ENCODE assay signal across 27 cellular contexts in the genomic region with DNA sequence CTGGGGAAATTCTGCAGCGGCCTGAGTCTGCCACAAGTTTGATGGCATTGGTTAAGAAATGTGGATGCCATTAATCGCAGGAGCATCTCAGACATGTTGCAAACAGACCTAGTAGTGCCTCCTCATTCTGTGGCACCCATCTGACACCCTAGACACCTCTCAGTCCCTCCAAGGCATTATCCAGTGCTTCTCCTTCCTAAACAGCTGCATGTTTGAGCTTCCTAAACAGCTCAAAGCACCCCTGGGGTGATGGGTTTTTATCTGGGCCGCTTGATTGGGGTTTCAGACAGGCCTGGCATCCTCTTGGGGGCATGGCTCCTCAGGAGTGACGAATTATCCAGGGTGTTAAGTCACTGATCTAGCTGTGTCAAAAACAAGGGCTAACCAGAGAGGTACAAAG. TPM values are rescaled to one million over a fixed set of nuclear protein-coding genes. Genes with fewer than 3 reads are reported as not detected.
A peak's percentile ranks its signal among the peaks of the same experiment; 100 is the strongest.
DNase-seq lines count a peak whose midpoint lies in the region; ATAC-seq, FAIRE-seq and TF ChIP-seq lines count a peak whose summit lies in the region.
"Had no signal": no experiment of that assay in that cellular context is flagged by ENCODE, and none has a peak within 500 bp of the region (broad histone marks: within the 10 kb centered on the region; RNA-seq: fewer than 3 reads in every experiment).

No MANE protein-coding gene starts in this region.

- no peaks in the 10 kb centered on the region for H3K9me3 ChIP-seq in T-helper 17 cell (ENCODE audit: control insufficient read depth, low read length, poor library complexity, severe bottlenecking)
- H3K9me3 ChIP-seq: heart left ventricle, left lung, testis had no signal

- H3K4me1 Mint-ChIP-seq in CD14-positive monocyte: peaks cover 28% of the 10 kb centered on the region
- H3K4me1 Mint-ChIP-seq in T-helper 17 cell: peaks cover 28% of the 10 kb centered on the region
- H3K4me1 Mint-ChIP-seq in nephron progenitor cell: peaks cover 81% of the 10 kb centered on the region
- no peaks in the 10 kb centered on the region for H3K4me1 Mint-ChIP-seq in Calu3 (ENCODE audit: low read depth, unreplicated experiment)
- H3K4me1 Mint-ChIP-seq in activated CD8-positive, alpha-beta T cell treated with anti-CD3 and anti-CD28 coated beads for 36 hours (ENCODE audit: low read depth): peaks cover 25% of the 10 kb centered on the region

- FAIRE-seq in GM18507 (lab: Jason Lieb, UNC): peak; percentile 75

- DNase-seq in CD14-positive monocyte (ENCODE audit: low spot score): peak; percentile 21
- DNase-seq in GM18507 (ENCODE audit: extremely low spot score, insufficient read length, low read depth): no peak
- no peak for DNase-seq in T-helper 17 cell
- no peak for DNase-seq in nephron progenitor cell
- no peak for DNase-seq in GM03348 (ENCODE audit: low spot score)
- DNase-seq in Calu3: no peak
- DNase-seq in activated CD8-positive, alpha-beta T cell treated with anti-CD3 and anti-CD28 coated beads for 36 hours: no peak
- DNase-seq: activated CD4-positive, alpha-beta T cell treated with anti-CD3 and anti-CD28 coated beads for 1 hour; activated naive CD4-positive, alpha-beta T cell treated with Interleukin-2 at 50 U/mL for 16 hours; activated T-cell treated with anti-CD3 and anti-CD28 coated beads, Interleukin-2, amount 50 U/mL, for 48 hours; caudate nucleus; CD4-positive, alpha-beta memory T cell; DMS53; GM23248; midbrain; NCI-H1048; NCI-H1930; NCI-H2227 treated with DMSO at 0.1 percent for 48 hours; SHP77; stimulated activated CD4-positive, alpha-beta T cell treated with anti-CD3 and anti-CD28 coated beads, Interleukin-1b, Interleukin-23, amount 100 ng/mL, for 48 hours; testis had no signal

- H3K27me3 Mint-ChIP-seq in CD14-positive monocyte (ENCODE audit: low read depth in 3 of 3) (peaks cover 32 to 43% (median 40%) of the 10 kb centered on the region in 3 donors), T-helper 17 cell (peaks cover 39% of the 10 kb centered on the region), nephron progenitor cell (ENCODE audit: low read depth, poor library complexity) (peaks cover 4% of the 10 kb centered on the region), Calu3 (ENCODE audit: unreplicated experiment) (peaks cover 73% of the 10 kb centered on the region)
- H3K27me3 Mint-ChIP-seq in activated CD8-positive, alpha-beta T cell treated with anti-CD3 and anti-CD28 coated beads for 36 hours: peaks cover 51% of the 10 kb centered on the region

- intact Hi-C loops in CD14-positive monocyte (cut with micrococcal nuclease): no loop called here
- intact Hi-C loops in Calu3 (cut with micrococcal nuclease; ENCODE audit: unreplicated experiment): loop anchor here (2.0 kb wide), 1 partner anchor 41 kb away; no protein-coding TSS in a partner anchor
- intact Hi-C loops in activated CD8-positive, alpha-beta T cell treated with anti-CD3 and anti-CD28 coated beads for 36 hours (cut with micrococcal nuclease): no loop called here

- H3K27ac Mint-ChIP-seq in CD14-positive monocyte: no peak overlapping the region
- no peak overlapping the region for H3K27ac Mint-ChIP-seq in T-helper 17 cell
- H3K27ac Mint-ChIP-seq in nephron progenitor cell: peak overlapping the region; percentile 56
- H3K27ac Mint-ChIP-seq in Calu3 (ENCODE audit: unreplicated experiment): no peak overlapping the region
- no peak overlapping the region for H3K27ac Mint-ChIP-seq in activated CD8-positive, alpha-beta T cell treated with anti-CD3 and anti-CD28 coated beads for 36 hours

- CTCF ChIA-PET in Calu3 (lab: Charles Lee): no interaction called here
- CTCF ChIA-PET in activated CD8-positive, alpha-beta T cell treated with anti-CD3 and anti-CD28 coated beads for 36 hours (lab: Charles Lee): interaction anchor here (1.6 to 4.1 kb wide), 4 partner anchors 42 to 124 kb away, joined by 4 to 19 read pairs (median 8); no protein-coding TSS in a partner anchor

- ATAC-seq in T-helper 17 cell (no peak), HG03442 (IDR thresholded peaks at IDR 0.05; ENCODE audit: unreplicated experiment) (no peak)
- ATAC-seq in activated CD8-positive, alpha-beta T cell treated with anti-CD3 and anti-CD28 coated beads for 36 hours: no peak
- ATAC-seq: heart left ventricle; left lung; stimulated activated effector memory CD8-positive, alpha-beta T cell treated with anti-CD3 and anti-CD28 coated beads, Interleukin-12 subunit alpha, Interleukin-12 subunit beta, amount 100 ng/mL, for 72 hours had no signal

- H3K9me3 Mint-ChIP-seq in CD14-positive monocyte (peaks cover 0 to 6% (median 0%) of the 10 kb centered on the region in 7 donors), nephron progenitor cell (no peaks in the 10 kb centered on the region), Calu3 (ENCODE audit: low read depth, unreplicated experiment) (no peaks in the 10 kb centered on the region)
- H3K9me3 Mint-ChIP-seq in activated CD8-positive, alpha-beta T cell treated with anti-CD3 and anti-CD28 coated beads for 36 hours: no peaks in the 10 kb centered on the region
- H3K9me3 Mint-ChIP-seq: CD4-positive, alpha-beta memory T cell; stimulated activated effector memory CD8-positive, alpha-beta T cell treated with anti-CD3 and anti-CD28 coated beads, Interleukin-12 subunit alpha, Interleukin-12 subunit beta, amount 100 ng/mL, for 72 hours had no signal

- H3K36me3 Mint-ChIP-seq in CD14-positive monocyte: peaks cover 1 to 2% of the 10 kb centered on the region in 2 donors
- H3K36me3 Mint-ChIP-seq in T-helper 17 cell (ENCODE audit: low read depth): peaks cover 2% of the 10 kb centered on the region
- no peaks in the 10 kb centered on the region for H3K36me3 Mint-ChIP-seq in nephron progenitor cell (ENCODE audit: low read depth)
- peaks cover 6% of the 10 kb centered on the region for H3K36me3 Mint-ChIP-seq in Calu3 (ENCODE audit: insufficient read depth, unreplicated experiment)
- H3K36me3 Mint-ChIP-seq in activated CD8-positive, alpha-beta T cell treated with anti-CD3 and anti-CD28 coated beads for 36 hours (ENCODE audit: low read depth): no peaks in the 10 kb centered on the region
- H3K36me3 Mint-ChIP-seq: CD4-positive, alpha-beta memory T cell; stimulated activated effector memory CD8-positive, alpha-beta T cell treated with anti-CD3 and anti-CD28 coated beads, Interleukin-12 subunit alpha, Interleukin-12 subunit beta, amount 100 ng/mL, for 72 hours had no signal

- BruUV-seq in Calu3 (replicated peaks; lab: Mats Ljungman, UMichigan): no TSS peak

- POLR2A ChIA-PET in activated CD8-positive, alpha-beta T cell treated with anti-CD3 and anti-CD28 coated beads for 36 hours (lab: Charles Lee): no interaction called here

- TF ChIP-seq CTCF in CD14-positive monocyte (IDR thresholded peaks at IDR 0.05) (no peak), nephron progenitor cell (IDR thresholded peaks at IDR 0.05) (no peak), Calu3 (IDR thresholded peaks at IDR 0.05; ENCODE audit: unreplicated experiment) (no peak)
- no peak for TF ChIP-seq CTCF in activated CD8-positive, alpha-beta T cell treated with anti-CD3 and anti-CD28 coated beads for 36 hours (IDR thresholded peaks at IDR 0.05)

- no peak overlapping the region for H3K4me3 Mint-ChIP-seq in CD14-positive monocyte
- H3K4me3 Mint-ChIP-seq in T-helper 17 cell: peak overlapping the region; percentile 15
- peak overlapping the region; percentile 37 for H3K4me3 Mint-ChIP-seq in nephron progenitor cell
- no peak overlapping the region for H3K4me3 Mint-ChIP-seq in Calu3 (ENCODE audit: low read depth, unreplicated experiment)
- H3K4me3 Mint-ChIP-seq in activated CD8-positive, alpha-beta T cell treated with anti-CD3 and anti-CD28 coated beads for 36 hours: no peak overlapping the region
- H3K4me3 Mint-ChIP-seq: stimulated activated effector memory CD8-positive, alpha-beta T cell treated with anti-CD3 and anti-CD28 coated beads, Interleukin-12 subunit alpha, Interleukin-12 subunit beta, amount 100 ng/mL, for 72 hours had no signal

RNA-seq across cellular contexts. Expression of gene EMID1, which starts 1.8 kb away (rescaled TPM):
- not detected for polyA plus RNA-seq in CD14-positive monocyte
- total RNA-seq in T-helper 17 cell (not detected), Calu3 (2022) (1.1 and 2.4 TPM in 2 replicates)
- total RNA-seq in activated CD8-positive, alpha-beta T cell treated with anti-CD3 and anti-CD28 coated beads for 36 hours: under 1 TPM in 1 of 2 experiments, not detected in 1; 0.14 TPM
- total RNA-seq: activated CD8-positive, alpha-beta memory T cell treated with anti-CD3 and anti-CD28 coated beads for 36 hours; CD4-positive, alpha-beta memory T cell; GM23248; pulmonary artery endothelial cell had no signal
- polyA plus RNA-seq: GM23248 had no signal

Comparison
In these comparisons a context has a peak if more than half of its experiments do, and no peak if none do; other contexts are left out.
1. H3K4me3 Mint-ChIP-seq: peak in T-helper 17 cell (single experiment) and nephron progenitor cell (single experiment); none in CD14-positive monocyte (0 of 2), Calu3 (single experiment) and activated CD8-positive, alpha-beta T cell treated with anti-CD3 and anti-CD28 coated beads for 36 hours (single experiment).